ENCODE assay signal across 8 cellular contexts in the genomic region with DNA sequence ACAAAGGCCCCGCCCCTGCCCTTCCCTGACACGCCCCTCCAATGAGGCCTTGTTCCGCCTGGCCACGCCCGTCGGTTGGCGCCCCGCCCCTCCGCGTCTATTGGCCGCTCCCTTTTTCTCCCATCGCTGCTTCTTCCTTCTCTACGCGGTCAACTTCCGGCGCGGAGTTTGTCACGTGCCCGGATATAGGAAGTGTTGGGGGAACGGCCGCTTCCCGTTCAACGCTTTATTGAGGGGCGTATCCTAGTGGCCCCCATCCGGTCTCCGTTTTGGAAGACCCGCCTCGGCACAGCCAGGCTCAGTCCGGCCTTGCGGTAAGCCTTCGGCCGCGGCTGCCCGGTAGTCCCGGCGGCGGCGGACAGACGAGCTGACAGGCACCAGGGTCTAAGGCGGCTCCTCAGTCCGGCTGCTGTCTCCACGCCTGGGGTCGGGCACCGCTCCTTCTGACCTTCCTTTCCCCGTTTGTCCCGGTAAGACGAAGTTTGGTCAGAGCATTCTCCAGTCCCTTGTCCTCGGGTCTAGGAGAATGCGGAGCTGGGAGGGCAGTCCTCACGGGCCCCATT. TPM values are rescaled to one million over a fixed set of nuclear protein-coding genes. Genes with fewer than 3 reads are reported as not detected.
DNase-seq lines count a peak whose midpoint lies in the region; ATAC-seq and TF ChIP-seq lines count a peak whose summit lies in the region.

TSS of gene EXOC1 (plus strand) at position 165 of the 563 bp plus-strand sequence. CDS start 4,676 bp downstream, outside the sequence.

- no peak within 1 kb of the TSS for H3K27ac ChIP-seq in Karpas-422 (ENCODE audit: low read length)
- H3K27ac ChIP-seq in esophagus squamous epithelium, result peak within 1 kb of the TSS; percentile 92 to 97 (median 94)

- H2AFZ ChIP-seq in Karpas-422 (ENCODE audit: low read length), result peak within 1 kb of the TSS; percentile 97

- H3K79me2 ChIP-seq in Karpas-422 (ENCODE audit: low read length), result peaks cover 50% of the 10 kb centered on the region

- peak in 3 of 4 donors; percentile 67 to 79 (median 72) for TF ChIP-seq POLR2A in esophagus squamous epithelium (IDR thresholded peaks at IDR 0.05)

- H3K9me3 ChIP-seq in Karpas-422 (ENCODE audit: low read length) (no peaks in the 10 kb centered on the region), esophagus squamous epithelium (no peaks in the 10 kb centered on the region)

- peak within 1 kb of the TSS; percentile 93 for H3K9ac ChIP-seq in Karpas-422 (ENCODE audit: low read length)

- H3K4me2 ChIP-seq in Karpas-422 (ENCODE audit: low read depth, low read length, poor library complexity, severe bottlenecking), result peak within 1 kb of the TSS; percentile 80

- H3K9me2 ChIP-seq in Karpas-422 (replicated peaks; ENCODE audit: insufficient read depth, low read length), result no peaks in the 10 kb centered on the region; the same call in 1 of the 2 replicates

- H3K27me3 ChIP-seq in Karpas-422 (ENCODE audit: low read length), result no peaks in the 10 kb centered on the region
- no peaks in the 10 kb centered on the region for H3K27me3 ChIP-seq in esophagus squamous epithelium

- peak; percentile 94 for DNase-seq in DMS79 treated with DMSO at 0.1 percent for 48 hours (lab: John Stamatoyannopoulos, UW)
- peak; percentile 99 for DNase-seq in Karpas-422
- peak; percentile 97 for DNase-seq in RKO (ENCODE audit: low spot score)
- peak; percentile 95 for DNase-seq in activated T-helper 1 cell treated with Interleukin-2 at 50 U/mL for 16 hours (ENCODE audit: low read depth)
- peak; percentile 94 for DNase-seq in esophagus squamous epithelium (lab: John Stamatoyannopoulos, UW)
- DNase-seq in myocyte (ENCODE audit: low read depth), result peak; percentile 98
- DNase-seq in stimulated activated CD8-positive, alpha-beta memory T cell treated with anti-CD3 and anti-CD28 coated beads, Interleukin-7, amount 100 ng/mL, for 48 hours (ENCODE audit: extremely low read depth in 1 of 2, low read depth in 1 of 2), result peak; percentile 95 to 97

- TF ChIP-seq CTCF in esophagus squamous epithelium (IDR thresholded peaks at IDR 0.05), result no peak

- H3K4me1 ChIP-seq in Karpas-422 (ENCODE audit: low read length) (peaks cover 22% of the 10 kb centered on the region), esophagus squamous epithelium (peaks cover 14 to 50% (median 19%) of the 10 kb centered on the region in 3 donors)

- 0% methylated on average over 19 to 37 of the region's 50 CpGs for WGBS in esophagus squamous epithelium, 2 donors

- H3K36me3 ChIP-seq in Karpas-422 (ENCODE audit: insufficient read depth, low read length), result peaks cover 15% of the 10 kb centered on the region
- H3K36me3 ChIP-seq in esophagus squamous epithelium, result peaks cover 0 to 5% (median 0%) of the 10 kb centered on the region in 3 donors

- intact Hi-C loops in esophagus squamous epithelium (cut with DNase I), result no loop called here

- H3K4me3 ChIP-seq in Karpas-422 (ENCODE audit: low read length) (peak within 1 kb of the TSS; percentile 99), esophagus squamous epithelium (peak within 1 kb of the TSS; percentile 82 to 98 (median 90))

- H4K20me1 ChIP-seq in Karpas-422 (ENCODE audit: insufficient read depth, low read depth, low read length), result no peaks in the 10 kb centered on the region

- ATAC-seq in GM21825 (IDR thresholded peaks at IDR 0.05; ENCODE audit: unreplicated experiment), result peak; percentile 98

RNA-seq across cellular contexts. Expression of gene EXOC1, which starts in this region (rescaled TPM):
- total RNA-seq in Karpas-422 (2014; rRNA removed; shearing (Covaris generic); ENCODE audit: low replicate concordance), result 30.9 and 40.2 TPM in 2 replicates
- total RNA-seq in esophagus squamous epithelium (10 to 100 TPM; 28.5 to 43.7 (median 41.7) TPM), myocyte (43.4 and 43.5 TPM in 2 replicates)
- polyA plus RNA-seq in myocyte (2012), result 17.3 TPM
